In genomic region chr13:85204668-85205344, GRCh38 we compare ENCODE assay signal across 1 cellular context.
TF ChIP-seq lines count a peak whose summit lies in the region.

No MANE protein-coding gene starts in this region.

TF ChIP-seq in GM23338, 12 proteins besides CTCF, POLR2A, EP300 and RAD21 (continued from another document):
- TF ChIP-seq POLR2AphosphoS5 (IDR thresholded peaks at IDR 0.05; ENCODE audit: low read depth) (no peak), ZNF114 (CRISPR knock-in tag; IDR thresholded peaks at IDR 0.05) (no peak), NANOG (IDR thresholded peaks at IDR 0.05; ENCODE audit: borderline replicate concordance) (no peak), STAT1 (IDR thresholded peaks at IDR 0.05; ENCODE audit: unreplicated experiment) (no peak), EZH2phosphoT487 (IDR thresholded peaks at IDR 0.05; ENCODE audit: unreplicated experiment) (no peak), CREB1 (CRISPR knock-in tag; IDR thresholded peaks at IDR 0.05; ENCODE audit: low read depth) (no peak), JUNB (IDR thresholded peaks at IDR 0.05; ENCODE audit: unreplicated experiment) (no peak), ETS1 (IDR thresholded peaks at IDR 0.05) (no peak)
- TF ChIP-seq, protein P1, sequence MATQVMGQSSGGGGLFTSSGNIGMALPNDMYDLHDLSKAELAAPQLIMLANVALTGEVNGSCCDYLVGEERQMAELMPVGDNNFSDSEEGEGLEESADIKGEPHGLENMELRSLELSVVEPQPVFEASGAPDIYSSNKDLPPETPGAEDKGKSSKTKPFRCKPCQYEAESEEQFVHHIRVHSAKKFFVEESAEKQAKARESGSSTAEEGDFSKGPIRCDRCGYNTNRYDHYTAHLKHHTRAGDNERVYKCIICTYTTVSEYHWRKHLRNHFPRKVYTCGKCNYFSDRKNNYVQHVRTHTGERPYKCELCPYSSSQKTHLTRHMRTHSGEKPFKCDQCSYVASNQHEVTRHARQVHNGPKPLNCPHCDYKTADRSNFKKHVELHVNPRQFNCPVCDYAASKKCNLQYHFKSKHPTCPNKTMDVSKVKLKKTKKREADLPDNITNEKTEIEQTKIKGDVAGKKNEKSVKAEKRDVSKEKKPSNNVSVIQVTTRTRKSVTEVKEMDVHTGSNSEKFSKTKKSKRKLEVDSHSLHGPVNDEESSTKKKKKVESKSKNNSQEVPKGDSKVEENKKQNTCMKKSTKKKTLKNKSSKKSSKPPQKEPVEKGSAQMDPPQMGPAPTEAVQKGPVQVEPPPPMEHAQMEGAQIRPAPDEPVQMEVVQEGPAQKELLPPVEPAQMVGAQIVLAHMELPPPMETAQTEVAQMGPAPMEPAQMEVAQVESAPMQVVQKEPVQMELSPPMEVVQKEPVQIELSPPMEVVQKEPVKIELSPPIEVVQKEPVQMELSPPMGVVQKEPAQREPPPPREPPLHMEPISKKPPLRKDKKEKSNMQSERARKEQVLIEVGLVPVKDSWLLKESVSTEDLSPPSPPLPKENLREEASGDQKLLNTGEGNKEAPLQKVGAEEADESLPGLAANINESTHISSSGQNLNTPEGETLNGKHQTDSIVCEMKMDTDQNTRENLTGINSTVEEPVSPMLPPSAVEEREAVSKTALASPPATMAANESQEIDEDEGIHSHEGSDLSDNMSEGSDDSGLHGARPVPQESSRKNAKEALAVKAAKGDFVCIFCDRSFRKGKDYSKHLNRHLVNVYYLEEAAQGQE (IDR thresholded peaks at IDR 0.05; ENCODE audit: unreplicated experiment) = no peak
